23 cellular contexts compared by ENCODE assay signal in genomic region chr2:62042400-62042799, GRCh38.
"Had no signal": no experiment of that assay in that cellular context is flagged by ENCODE, and none has a peak within 500 bp of the region (broad histone marks: within the 10 kb centered on the region; RNA-seq: fewer than 3 reads in every experiment).

No MANE protein-coding gene starts in this region.

- H3K4me3 ChIP-seq: ascending aorta, body of pancreas, SJCRH30 had no signal

- H3K27ac ChIP-seq: ascending aorta, body of pancreas, SJCRH30 had no signal

- FAIRE-seq: bronchial epithelial cell had no signal

- H3K9ac ChIP-seq: SK-N-SH had no signal

- H3K4me3 Mint-ChIP-seq: activated naive CD8-positive, alpha-beta T cell treated with anti-CD3 and anti-CD28 coated beads, Interleukin-2, amount 50 U/mL, for 24 hours; activated T-cell treated with anti-CD3 and anti-CD28 coated beads, Interleukin-2, amount 50 U/mL, for 72 hours; central memory CD8-positive, alpha-beta T cell had no signal

- H3K27me3 Mint-ChIP-seq: activated CD8-positive, alpha-beta T cell treated with anti-CD3 and anti-CD28 coated beads for 36 hours; activated naive CD8-positive, alpha-beta T cell treated with anti-CD3 and anti-CD28 coated beads, Interleukin-2, amount 50 U/mL, for 24 hours; central memory CD8-positive, alpha-beta T cell had no signal

- H3K27ac Mint-ChIP-seq: activated CD8-positive, alpha-beta T cell treated with anti-CD3 and anti-CD28 coated beads for 36 hours; activated naive CD4-positive, alpha-beta T cell treated with anti-CD3 and anti-CD28 coated beads, Interleukin-2, amount 50 U/mL, for 72 hours; activated naive CD8-positive, alpha-beta T cell treated with anti-CD3 and anti-CD28 coated beads, Interleukin-2, amount 50 U/mL, for 24 hours; activated T-cell treated with anti-CD3 and anti-CD28 coated beads, Interleukin-2, amount 50 U/mL, for 72 hours had no signal

- H3K4me1 ChIP-seq: ascending aorta, SJCRH30 had no signal

- H3K27me3 ChIP-seq: ascending aorta, body of pancreas, SJCRH30 had no signal

- ATAC-seq: activated CD4-positive, CD25-positive, alpha-beta regulatory T cell treated with anti-CD3 and anti-CD28 coated beads, Interleukin-2, amount 50 U/mL, for 24 hours; activated CD8-positive, alpha-beta T cell treated with anti-CD3 and anti-CD28 coated beads for 36 hours; activated naive CD4-positive, alpha-beta T cell treated with anti-CD3 and anti-CD28 coated beads, Interleukin-2, amount 50 U/mL, for 72 hours; activated naive CD8-positive, alpha-beta T cell treated with anti-CD3 and anti-CD28 coated beads, Interleukin-2, amount 50 U/mL, for 24 hours; activated T-cell treated with anti-CD3 and anti-CD28 coated beads, Interleukin-2, amount 50 U/mL, for 72 hours; Right ventricle myocardium inferior had no signal

- H3K36me3 ChIP-seq: ascending aorta, SJCRH30 had no signal

- DNase-seq: activated CD4-positive, alpha-beta T cell treated with anti-CD3 and anti-CD28 coated beads for 4 hours; activated CD8-positive, alpha-beta memory T cell treated with anti-CD3 and anti-CD28 coated beads, Interleukin-2, amount 50 U/mL, for 4 hours; activated CD8-positive, alpha-beta T cell treated with anti-CD3 and anti-CD28 coated beads for 36 hours; activated naive CD4-positive, alpha-beta T cell treated with Interleukin-2 at 50 U/mL for 16 hours; activated naive CD8-positive, alpha-beta T cell treated with anti-CD3 and anti-CD28 coated beads, Interleukin-2, amount 50 U/mL, for 24 hours; activated T-cell treated with anti-CD3 and anti-CD28 coated beads, Interleukin-2, amount 50 U/mL, for 72 hours; amniotic stem cell; NCI-H1105 treated with DMSO at 0.1 percent for 48 hours; NCI-H146; NCI-H187 treated with DMSO at 0.1 percent for 48 hours; NCI-H2081 treated with DMSO at 0.1 percent for 48 hours; NCI-H446; NCI-H524; SJCRH30; SK-N-SH; T-helper 1 cell had no signal

- H3K9me3 ChIP-seq: ascending aorta, body of pancreas, SJCRH30 had no signal

- H3K9me3 Mint-ChIP-seq: central memory CD8-positive, alpha-beta T cell had no signal

- H3K9me2 ChIP-seq: SK-N-SH had no signal

- H3K4me2 ChIP-seq: SK-N-SH had no signal
